Comparison of ENCODE assay signal across 1 cellular context in the genomic region with DNA sequence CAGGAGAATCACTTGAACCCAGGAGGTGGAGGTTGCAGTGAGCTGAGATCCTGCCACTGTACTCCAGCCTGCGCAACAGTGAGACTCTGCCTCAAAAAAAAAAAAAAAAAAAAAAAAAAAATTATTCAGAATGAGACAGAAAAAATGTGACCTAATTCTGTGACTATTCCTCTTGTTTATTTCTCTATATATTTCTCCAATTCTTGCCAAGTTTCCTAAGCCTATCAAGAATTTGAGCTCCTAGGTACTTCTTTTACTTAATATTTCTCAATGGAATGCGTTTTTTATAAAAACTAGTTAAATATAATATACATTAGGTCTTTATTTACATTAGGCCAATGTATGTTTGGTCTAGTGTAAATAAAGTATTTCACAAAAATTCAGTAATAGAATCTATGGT.
TF ChIP-seq lines count a peak whose summit lies in the region.

No MANE protein-coding gene starts in this region.

TF ChIP-seq in IMR-90, 13 proteins besides CTCF, POLR2A, EP300 and RAD21 (continued from another document):
- TF ChIP-seq SMC3 (IDR thresholded peaks at IDR 0.05; ENCODE audit: low read depth, low read length): no peak
